Comparison of ENCODE assay signal across 14 cellular contexts in genomic region chr16:62711797-62712196, GRCh38.
"Had no signal": no experiment of that assay in that cellular context is flagged by ENCODE, and none has a peak within 500 bp of the region (broad histone marks: within the 10 kb centered on the region; RNA-seq: fewer than 3 reads in every experiment).

No MANE protein-coding gene starts in this region.

- H3K9me3 ChIP-seq: lower lobe of right lung, upper lobe of left lung had no signal

- FAIRE-seq: islet of Langerhans had no signal

- H3K4me3 ChIP-seq: lower lobe of right lung, upper lobe of left lung had no signal

- H3K27ac ChIP-seq: epithelial cell of prostate, lower lobe of right lung, upper lobe of left lung had no signal

- DNase-seq: activated CD4-positive, CD25-positive, alpha-beta regulatory T cell treated with anti-CD3 and anti-CD28 coated beads, Interleukin-2, amount 50 U/mL, for 72 hours; activated naive CD4-positive, alpha-beta T cell; activated naive CD8-positive, alpha-beta T cell treated with anti-CD3 and anti-CD28 coated beads, Interleukin-2, amount 50 U/mL, for 24 hours; aorta; dermis blood vessel endothelial cell; effector memory CD8-positive, alpha-beta T cell; foreskin melanocyte; left colon; lower lobe of right lung; stimulated activated naive CD8-positive, alpha-beta T cell treated with anti-CD3 and anti-CD28 coated beads, Interleukin-15, amount 100 ng/mL, for 72 hours; upper lobe of left lung had no signal

- H3K4me1 ChIP-seq: lower lobe of right lung, upper lobe of left lung had no signal

- H3K27me3 ChIP-seq: upper lobe of left lung had no signal

- H3K36me3 ChIP-seq: lower lobe of right lung, upper lobe of left lung had no signal

- ATAC-seq: activated naive CD8-positive, alpha-beta T cell treated with anti-CD3 and anti-CD28 coated beads, Interleukin-2, amount 50 U/mL, for 24 hours; effector memory CD8-positive, alpha-beta T cell; left colon; lower lobe of right lung; sciatic nerve; stimulated activated naive CD8-positive, alpha-beta T cell treated with anti-CD3 and anti-CD28 coated beads, Interleukin-15, amount 100 ng/mL, for 72 hours had no signal
